1 cellular context compared by ENCODE assay signal in the genomic region with DNA sequence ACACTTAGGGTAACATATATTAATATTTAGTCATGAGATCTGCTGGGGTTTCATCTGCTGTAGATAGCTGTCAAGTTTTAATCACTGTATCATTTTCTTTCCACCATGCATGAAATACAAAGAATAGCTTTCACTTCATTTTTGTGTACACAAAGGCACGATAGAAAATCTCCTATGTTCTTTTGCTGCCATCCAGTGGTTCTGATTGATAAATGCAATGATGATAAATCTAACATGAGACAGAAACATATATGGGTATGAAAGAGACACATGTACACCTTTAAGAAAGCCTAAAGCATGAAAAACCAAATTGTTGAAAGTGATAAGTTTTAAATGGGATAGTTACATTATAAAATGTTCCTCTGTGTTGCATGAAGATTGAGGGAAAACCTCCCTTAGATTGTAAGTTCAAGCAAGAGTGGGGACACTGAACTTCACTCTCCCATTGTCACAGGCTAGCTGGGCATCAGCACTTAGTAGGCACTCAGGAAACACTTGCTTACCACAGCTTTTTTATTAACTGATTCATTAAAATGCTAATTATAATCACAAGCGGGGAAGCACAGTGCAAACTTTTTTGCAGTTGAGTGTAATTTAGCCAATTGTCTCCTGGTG.
TF ChIP-seq lines count a peak whose summit lies in the region.

No MANE protein-coding gene starts in this region.

TF ChIP-seq in H1, 55 proteins besides CTCF, POLR2A, EP300 and RAD21 (continued from another document):
- TF ChIP-seq ATF2 (IDR thresholded peaks at IDR 0.05; ENCODE audit: low read length): no peak
- TF ChIP-seq POLR2AphosphoS5 (IDR thresholded peaks at IDR 0.05; ENCODE audit: low read depth, low read length): no peak
- no peak for TF ChIP-seq JUND (IDR thresholded peaks at IDR 0.05; ENCODE audit: low read length)
- TF ChIP-seq KDM1A (IDR thresholded peaks at IDR 0.05; ENCODE audit: borderline replicate concordance, low read length): no peak
- TF ChIP-seq E2F6 (IDR thresholded peaks at IDR 0.05): no peak
- TF ChIP-seq SP1 (IDR thresholded peaks at IDR 0.05; ENCODE audit: low read depth, low read length): no peak
- no peak for TF ChIP-seq CEBPB (IDR thresholded peaks at IDR 0.05; ENCODE audit: low read depth, low read length)
- no peak for TF ChIP-seq EZH2 (IDR thresholded peaks at IDR 0.05; ENCODE audit: low read depth, low read length, severe bottlenecking)
- TF ChIP-seq, protein P1, sequence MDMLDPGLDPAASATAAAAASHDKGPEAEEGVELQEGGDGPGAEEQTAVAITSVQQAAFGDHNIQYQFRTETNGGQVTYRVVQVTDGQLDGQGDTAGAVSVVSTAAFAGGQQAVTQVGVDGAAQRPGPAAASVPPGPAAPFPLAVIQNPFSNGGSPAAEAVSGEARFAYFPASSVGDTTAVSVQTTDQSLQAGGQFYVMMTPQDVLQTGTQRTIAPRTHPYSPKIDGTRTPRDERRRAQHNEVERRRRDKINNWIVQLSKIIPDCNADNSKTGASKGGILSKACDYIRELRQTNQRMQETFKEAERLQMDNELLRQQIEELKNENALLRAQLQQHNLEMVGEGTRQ (IDR thresholded peaks at IDR 0.05; ENCODE audit: low read length): no peak
- TF ChIP-seq KDM4A (IDR thresholded peaks at IDR 0.05; ENCODE audit: low read depth, low read length, severe bottlenecking): no peak
- TF ChIP-seq RBBP5 (IDR thresholded peaks at IDR 0.05; ENCODE audit: borderline replicate concordance, low read depth, low read length): no peak
- no peak for TF ChIP-seq FOSL1 (IDR thresholded peaks at IDR 0.05; ENCODE audit: insufficient read depth, low read depth, low read length)
- TF ChIP-seq EGR1 (IDR thresholded peaks at IDR 0.05; ENCODE audit: borderline replicate concordance, low read depth, low read length): no peak
- no peak for TF ChIP-seq NANOG (IDR thresholded peaks at IDR 0.05; ENCODE audit: insufficient read depth, low read depth, low read length, poor library complexity, severe bottlenecking)
- TF ChIP-seq BRCA1 (IDR thresholded peaks at IDR 0.05; ENCODE audit: low read depth, low read length): no peak
- TF ChIP-seq PHF8 (conservative IDR thresholded peaks at IDR 0.05; ENCODE audit: low read depth, low read length): no peak
